ENCODE assay signal across 9 cellular contexts in genomic region chr7:54932818-54933543, GRCh38.
A peak's percentile ranks its signal among the peaks of the same experiment; 100 is the strongest.
DNase-seq lines count a peak whose midpoint lies in the region; ATAC-seq, FAIRE-seq and TF ChIP-seq lines count a peak whose summit lies in the region.
"Had no signal": no experiment of that assay in that cellular context is flagged by ENCODE, and none has a peak within 500 bp of the region (broad histone marks: within the 10 kb centered on the region; RNA-seq: fewer than 3 reads in every experiment).

No MANE protein-coding gene starts in this region.

- no peak for TF ChIP-seq CTCF in BJ (IDR thresholded peaks at IDR 0.05; ENCODE audit: insufficient read depth, low read depth, low read length)
- TF ChIP-seq CTCF in VCaP (conservative IDR thresholded peaks at IDR 0.05) = no peak
- TF ChIP-seq CTCF in heart left ventricle (IDR thresholded peaks at IDR 0.05) = no peak
- TF ChIP-seq CTCF in pancreas (IDR thresholded peaks at IDR 0.05) = no peak

- peak overlapping the region; percentile 57 for H3K4me3 ChIP-seq in BJ (ENCODE audit: low read depth, low read length)
- H3K4me3 ChIP-seq in heart left ventricle = peak overlapping the region; percentile 16 to 57 (median 48)
- peak overlapping the region; percentile 15 to 43 (median 26) for H3K4me3 ChIP-seq in pancreas

- H3K27ac ChIP-seq in VCaP (peak overlapping the region; percentile 68), heart left ventricle (peak overlapping the region in 5 of 12 donors; percentile 13 to 61 (median 39)), pancreas (peak overlapping the region; percentile 32 to 71 (median 45))

- no peaks in the 10 kb centered on the region for H3K27me3 ChIP-seq in BJ (ENCODE audit: control insufficient read depth, insufficient read depth, low read length)
- H3K27me3 ChIP-seq in heart left ventricle = peaks cover 0 to 15% (median 0%) of the 10 kb centered on the region in 9 donors
- no peaks in the 10 kb centered on the region for H3K27me3 ChIP-seq in pancreas

- H3K9me3 ChIP-seq in heart left ventricle (peaks cover 0 to 43% (median 5%) of the 10 kb centered on the region in 12 donors), pancreas (no peaks in the 10 kb centered on the region)

- no peak for TF ChIP-seq POLR2A in heart left ventricle (IDR thresholded peaks at IDR 0.05)

- DNase-seq in BJ (ENCODE audit: low read depth) (no peak), NCI-H1092 (lab: John Stamatoyannopoulos, UW) (peak; percentile 86), heart left ventricle (peak; percentile 48 to 75 (median 63)), pancreas (peak; percentile 78 to 88 (median 80)), GM19239 (ENCODE audit: insufficient read length, low spot score) (no peak)

- intact Hi-C loops in heart left ventricle (cut with DNase I) = no loop called here
- intact Hi-C loops in pancreas (cut with DNase I) = no loop called here

- H3K4me1 ChIP-seq in heart left ventricle (peaks cover 0 to 10% (median 7%) of the 10 kb centered on the region in 12 donors), pancreas (peaks cover 5 to 11% (median 6%) of the 10 kb centered on the region in 3 donors)

- FAIRE-seq in pancreas (lab: Jason Lieb, UNC) (no peak), GM19239 (lab: Jason Lieb, UNC) (no peak)
- FAIRE-seq: GM18507 had no signal

- WGBS in heart left ventricle, 4 donors = 6 to 8% (median 7%) methylated on average over 33 to 34 of the region's 34 CpGs
- 4 to 5% methylated on average over 34 of the region's 34 CpGs for WGBS in pancreas, 2 donors

- ATAC-seq in heart left ventricle (peak; percentile 64 to 99 (median 92)), pancreas (peak; percentile 97 to 99 (median 98)), GM19035 (IDR thresholded peaks at IDR 0.05; ENCODE audit: unreplicated experiment) (no peak), HG02885 (IDR thresholded peaks at IDR 0.05; ENCODE audit: poor library complexity, unreplicated experiment) (no peak)

- no peaks in the 10 kb centered on the region for H3K36me3 ChIP-seq in BJ (ENCODE audit: control insufficient read depth, insufficient read depth, low read length)
- no peaks in the 10 kb centered on the region for H3K36me3 ChIP-seq in heart left ventricle
- H3K36me3 ChIP-seq in pancreas = no peaks in the 10 kb centered on the region

- POLR2A ChIA-PET in BJ (lab: Charles Lee) = no interaction called here

- CTCF ChIA-PET in BJ (lab: Yijun Ruan, JAX) = interaction anchor here (1.0 kb wide), 1 partner anchor 120 kb away, joined by 3 read pairs; no protein-coding TSS in a partner anchor

Comparison
In these comparisons a context has a peak if more than half of its experiments do, and no peak if none do; other contexts are left out.
1. DNase-seq: peak in NCI-H1092 (single experiment), heart left ventricle (5 of 5) and pancreas (6 of 6); none in BJ (single experiment) and GM19239 (single experiment).
2. ATAC-seq: peak in heart left ventricle (4 of 4) and pancreas (4 of 4); none in GM19035 (single experiment) and HG02885 (single experiment).
3. Peak in every context shown above with its lines, with median percentiles within 50 percentile points of each other: H3K4me3 ChIP-seq.